1 cellular context compared by ENCODE assay signal in genomic region chr2:155842103-155842502, GRCh38.
TF ChIP-seq lines count a peak whose summit lies in the region.

No MANE protein-coding gene starts in this region.

TF ChIP-seq in WTC11, 78 proteins besides CTCF, POLR2A, EP300 and RAD21 (continued from another document):
- TF ChIP-seq, protein P1, sequence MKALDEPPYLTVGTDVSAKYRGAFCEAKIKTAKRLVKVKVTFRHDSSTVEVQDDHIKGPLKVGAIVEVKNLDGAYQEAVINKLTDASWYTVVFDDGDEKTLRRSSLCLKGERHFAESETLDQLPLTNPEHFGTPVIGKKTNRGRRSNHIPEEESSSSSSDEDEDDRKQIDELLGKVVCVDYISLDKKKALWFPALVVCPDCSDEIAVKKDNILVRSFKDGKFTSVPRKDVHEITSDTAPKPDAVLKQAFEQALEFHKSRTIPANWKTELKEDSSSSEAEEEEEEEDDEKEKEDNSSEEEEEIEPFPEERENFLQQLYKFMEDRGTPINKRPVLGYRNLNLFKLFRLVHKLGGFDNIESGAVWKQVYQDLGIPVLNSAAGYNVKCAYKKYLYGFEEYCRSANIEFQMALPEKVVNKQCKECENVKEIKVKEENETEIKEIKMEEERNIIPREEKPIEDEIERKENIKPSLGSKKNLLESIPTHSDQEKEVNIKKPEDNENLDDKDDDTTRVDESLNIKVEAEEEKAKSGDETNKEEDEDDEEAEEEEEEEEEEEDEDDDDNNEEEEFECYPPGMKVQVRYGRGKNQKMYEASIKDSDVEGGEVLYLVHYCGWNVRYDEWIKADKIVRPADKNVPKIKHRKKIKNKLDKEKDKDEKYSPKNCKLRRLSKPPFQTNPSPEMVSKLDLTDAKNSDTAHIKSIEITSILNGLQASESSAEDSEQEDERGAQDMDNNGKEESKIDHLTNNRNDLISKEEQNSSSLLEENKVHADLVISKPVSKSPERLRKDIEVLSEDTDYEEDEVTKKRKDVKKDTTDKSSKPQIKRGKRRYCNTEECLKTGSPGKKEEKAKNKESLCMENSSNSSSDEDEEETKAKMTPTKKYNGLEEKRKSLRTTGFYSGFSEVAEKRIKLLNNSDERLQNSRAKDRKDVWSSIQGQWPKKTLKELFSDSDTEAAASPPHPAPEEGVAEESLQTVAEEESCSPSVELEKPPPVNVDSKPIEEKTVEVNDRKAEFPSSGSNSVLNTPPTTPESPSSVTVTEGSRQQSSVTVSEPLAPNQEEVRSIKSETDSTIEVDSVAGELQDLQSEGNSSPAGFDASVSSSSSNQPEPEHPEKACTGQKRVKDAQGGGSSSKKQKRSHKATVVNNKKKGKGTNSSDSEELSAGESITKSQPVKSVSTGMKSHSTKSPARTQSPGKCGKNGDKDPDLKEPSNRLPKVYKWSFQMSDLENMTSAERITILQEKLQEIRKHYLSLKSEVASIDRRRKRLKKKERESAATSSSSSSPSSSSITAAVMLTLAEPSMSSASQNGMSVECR (CRISPR knock-in tag; IDR thresholded peaks at IDR 0.05; ENCODE audit: borderline replicate concordance): no peak
- no peak for TF ChIP-seq ZBTB43 (CRISPR knock-in tag; IDR thresholded peaks at IDR 0.05)
- TF ChIP-seq, protein P2, sequence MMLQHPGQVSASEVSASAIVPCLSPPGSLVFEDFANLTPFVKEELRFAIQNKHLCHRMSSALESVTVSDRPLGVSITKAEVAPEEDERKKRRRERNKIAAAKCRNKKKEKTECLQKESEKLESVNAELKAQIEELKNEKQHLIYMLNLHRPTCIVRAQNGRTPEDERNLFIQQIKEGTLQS (CRISPR knock-in tag; conservative IDR thresholded peaks at IDR 0.05): no peak
